Comparison of ENCODE assay signal across 7 cellular contexts in the genomic region with DNA sequence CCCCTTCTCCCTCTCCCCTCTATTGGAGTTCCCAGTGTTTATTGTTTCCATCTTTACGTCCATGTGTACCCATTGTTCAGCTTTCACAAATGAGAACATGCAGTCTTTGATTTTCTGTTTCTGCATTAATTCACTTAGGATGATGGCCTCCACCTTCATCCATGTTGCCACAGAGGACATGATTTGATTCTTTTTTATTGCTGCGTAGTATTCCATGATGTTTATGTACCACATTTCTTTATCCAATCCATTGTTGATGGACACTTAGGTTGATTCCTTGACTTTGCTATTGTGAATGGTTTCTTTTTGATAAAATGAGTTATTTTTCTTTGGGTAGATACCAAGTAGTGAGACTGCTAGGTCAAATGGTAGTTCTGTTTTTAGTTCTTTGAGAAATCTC.
"Had no signal": no experiment of that assay in that cellular context is flagged by ENCODE, and none has a peak within 500 bp of the region (broad histone marks: within the 10 kb centered on the region; RNA-seq: fewer than 3 reads in every experiment).

No MANE protein-coding gene starts in this region.

- H3K27ac Mint-ChIP-seq: GM23338, IgD-negative memory B cell had no signal

- H3K4me1 Mint-ChIP-seq: IgD-negative memory B cell had no signal

- H3K4me2 ChIP-seq: GM23338 had no signal

- H3K36me3 ChIP-seq: HAP-1 had no signal

- DNase-seq: H7, KG1 had no signal

- H3K4me3 Mint-ChIP-seq: GM23338, IgD-negative memory B cell had no signal

- ATAC-seq: GM23338, HCT116, HepG2 had no signal

- H3K4me3 ChIP-seq: GM23338, HAP-1 had no signal

- FAIRE-seq: HepG2 had no signal

- H2AFZ ChIP-seq: GM23338 had no signal

- H3K9me3 ChIP-seq: HAP-1 had no signal

- H3K27me3 Mint-ChIP-seq: IgD-negative memory B cell had no signal
